Comparison of ENCODE assay signal across 8 cellular contexts in genomic region chr2:214069254-214069653, GRCh38.
A peak's percentile ranks its signal among the peaks of the same experiment; 100 is the strongest.
DNase-seq lines count a peak whose midpoint lies in the region; ATAC-seq and TF ChIP-seq lines count a peak whose summit lies in the region.

No MANE protein-coding gene starts in this region.

- no peak overlapping the region for H3K27ac Mint-ChIP-seq in type B pancreatic cell

- no peaks in the 10 kb centered on the region for H3K9me3 ChIP-seq in smooth muscle cell (replicated peaks; ENCODE audit: low read depth)

- no peak for TF ChIP-seq POLR2A in NB4 (IDR thresholded peaks at IDR 0.05; ENCODE audit: extremely low read depth, insufficient read length)

- no peaks in the 10 kb centered on the region for H3K9me3 Mint-ChIP-seq in type B pancreatic cell

- H3K36me3 Mint-ChIP-seq in type B pancreatic cell: no peaks in the 10 kb centered on the region

- TF ChIP-seq CTCF in NB4 (IDR thresholded peaks at IDR 0.05; ENCODE audit: low read depth, low read length) (no peak), smooth muscle cell (IDR thresholded peaks at IDR 0.05; ENCODE audit: borderline replicate concordance, insufficient read depth, poor library complexity, severe bottlenecking) (no peak), type B pancreatic cell (conservative IDR thresholded peaks at IDR 0.05) (no peak)

- H3K27ac ChIP-seq in smooth muscle cell (ENCODE audit: low read depth): peak overlapping the region; percentile 99

- DNase-seq in AG08395 (ENCODE audit: low spot score) (peak; percentile 92), NB4 (ENCODE audit: low read depth) (peak; percentile 45), smooth muscle cell (lab: John Stamatoyannopoulos, UW; ENCODE audit: unreplicated experiment) (no peak), type B pancreatic cell (ENCODE audit: extremely low spot score, unreplicated experiment) (no peak), NCI-H1105 treated with DMSO at 0.1 percent for 48 hours (lab: John Stamatoyannopoulos, UW) (no peak)
- DNase-seq in stimulated activated CD4-positive, alpha-beta T cell treated with anti-CD3 and anti-CD28 coated beads, Interleukin-4, amount 100 ng/mL, for 1 hour: no peak

- H3K4me3 Mint-ChIP-seq in type B pancreatic cell: no peak overlapping the region

- H3K79me2 ChIP-seq in smooth muscle cell (ENCODE audit: low read depth): no peaks in the 10 kb centered on the region

- peaks cover 8% of the 10 kb centered on the region for H3F3A ChIP-seq in smooth muscle cell (ENCODE audit: low read depth)

- peak overlapping the region; percentile 84 for H3K4me2 ChIP-seq in smooth muscle cell

- ATAC-seq in GM19351 (IDR thresholded peaks at IDR 0.05; ENCODE audit: unreplicated experiment): peak; percentile 50
- peak; percentile 83 for ATAC-seq in esophagus mucosa

- WGBS in smooth muscle cell (ENCODE audit: low lambda C conversion rate): 0% methylated on average over 2 of the region's 2 CpGs

- H4K20me1 ChIP-seq in smooth muscle cell (ENCODE audit: low read depth): no peaks in the 10 kb centered on the region

- no peaks in the 10 kb centered on the region for H3K36me3 ChIP-seq in smooth muscle cell (ENCODE audit: low read depth)

- H3K27me3 Mint-ChIP-seq in type B pancreatic cell: no peaks in the 10 kb centered on the region

- H3K27me3 ChIP-seq in smooth muscle cell (ENCODE audit: low read depth): no peaks in the 10 kb centered on the region

- no peaks in the 10 kb centered on the region for H3K4me1 Mint-ChIP-seq in type B pancreatic cell (ENCODE audit: unreplicated experiment)

- H3K4me3 ChIP-seq in NB4 (ENCODE audit: low read depth, low read length) (no peak overlapping the region), smooth muscle cell (peak overlapping the region; percentile 31)

- peaks cover 12% of the 10 kb centered on the region for H3K4me1 ChIP-seq in smooth muscle cell (ENCODE audit: low read depth)

- H3K9ac ChIP-seq in smooth muscle cell (ENCODE audit: low read depth): peak overlapping the region; percentile 91

- peak overlapping the region; percentile 62 for H2AFZ ChIP-seq in smooth muscle cell (ENCODE audit: low read depth)

Comparison
In these comparisons a context has a peak if more than half of its experiments do, and no peak if none do; other contexts are left out.
1. DNase-seq: peak in AG08395 (single experiment) and NB4 (single experiment); none in smooth muscle cell (single experiment), type B pancreatic cell (single experiment), NCI-H1105 treated with DMSO at 0.1 percent for 48 hours (single experiment) and stimulated activated CD4-positive, alpha-beta T cell treated with anti-CD3 and anti-CD28 coated beads, Interleukin-4, amount 100 ng/mL, for 1 hour (single experiment).